Comparison of ENCODE assay signal across 2 cellular contexts in the genomic region with DNA sequence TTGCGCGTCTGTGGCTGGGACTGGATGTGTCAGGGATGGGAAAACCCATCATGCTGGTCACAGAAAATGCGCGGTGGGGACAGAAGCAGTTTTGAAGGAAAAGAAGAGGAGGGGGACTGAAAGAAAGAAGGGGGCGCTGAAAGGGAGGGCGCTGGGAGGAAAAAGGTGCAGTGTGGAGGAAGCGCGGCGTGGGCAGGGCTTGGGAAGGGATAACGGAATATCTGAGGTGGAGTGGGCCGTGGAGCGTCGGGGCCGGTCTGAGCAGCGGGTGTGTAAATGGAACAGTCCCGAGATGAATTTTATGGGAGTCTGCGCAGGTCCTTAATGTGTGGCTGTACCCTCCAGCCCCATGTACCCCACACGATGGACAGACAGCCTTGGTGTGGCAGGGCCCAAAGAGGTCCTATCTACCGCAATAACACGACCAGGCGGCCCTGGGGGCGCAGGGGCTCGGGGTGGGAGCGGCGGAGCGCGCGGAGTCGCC.
TF ChIP-seq lines count a peak whose summit lies in the region.

No MANE protein-coding gene starts in this region.

TF ChIP-seq in IMR-90, 13 proteins besides CTCF, POLR2A, EP300 and RAD21:
- TF ChIP-seq NFE2L2 (IDR thresholded peaks at IDR 0.05; ENCODE audit: low read depth, low read length) = no peak
- TF ChIP-seq MAFK (IDR thresholded peaks at IDR 0.05; ENCODE audit: low read depth, low read length) = no peak
- no peak for TF ChIP-seq BHLHE40 (IDR thresholded peaks at IDR 0.05; ENCODE audit: low read depth, low read length)
- TF ChIP-seq, protein P1, sequence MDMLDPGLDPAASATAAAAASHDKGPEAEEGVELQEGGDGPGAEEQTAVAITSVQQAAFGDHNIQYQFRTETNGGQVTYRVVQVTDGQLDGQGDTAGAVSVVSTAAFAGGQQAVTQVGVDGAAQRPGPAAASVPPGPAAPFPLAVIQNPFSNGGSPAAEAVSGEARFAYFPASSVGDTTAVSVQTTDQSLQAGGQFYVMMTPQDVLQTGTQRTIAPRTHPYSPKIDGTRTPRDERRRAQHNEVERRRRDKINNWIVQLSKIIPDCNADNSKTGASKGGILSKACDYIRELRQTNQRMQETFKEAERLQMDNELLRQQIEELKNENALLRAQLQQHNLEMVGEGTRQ (IDR thresholded peaks at IDR 0.05; ENCODE audit: low read depth, low read length) = no peak
- no peak for TF ChIP-seq MAZ (IDR thresholded peaks at IDR 0.05; ENCODE audit: borderline replicate concordance, low read depth, low read length)
- no peak for TF ChIP-seq CEBPB (IDR thresholded peaks at IDR 0.05; ENCODE audit: low read depth, low read length)
- TF ChIP-seq MXI1 (IDR thresholded peaks at IDR 0.05; ENCODE audit: borderline replicate concordance, low read depth, low read length) = no peak
- TF ChIP-seq FOS (IDR thresholded peaks at IDR 0.05; ENCODE audit: low read depth, low read length) = no peak
- no peak for TF ChIP-seq RFX5 (IDR thresholded peaks at IDR 0.05; ENCODE audit: low read depth, low read length)
- no peak for TF ChIP-seq SMC3 (IDR thresholded peaks at IDR 0.05; ENCODE audit: low read depth, low read length)
- TF ChIP-seq, protein P2, sequence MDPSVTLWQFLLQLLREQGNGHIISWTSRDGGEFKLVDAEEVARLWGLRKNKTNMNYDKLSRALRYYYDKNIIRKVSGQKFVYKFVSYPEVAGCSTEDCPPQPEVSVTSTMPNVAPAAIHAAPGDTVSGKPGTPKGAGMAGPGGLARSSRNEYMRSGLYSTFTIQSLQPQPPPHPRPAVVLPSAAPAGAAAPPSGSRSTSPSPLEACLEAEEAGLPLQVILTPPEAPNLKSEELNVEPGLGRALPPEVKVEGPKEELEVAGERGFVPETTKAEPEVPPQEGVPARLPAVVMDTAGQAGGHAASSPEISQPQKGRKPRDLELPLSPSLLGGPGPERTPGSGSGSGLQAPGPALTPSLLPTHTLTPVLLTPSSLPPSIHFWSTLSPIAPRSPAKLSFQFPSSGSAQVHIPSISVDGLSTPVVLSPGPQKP (IDR thresholded peaks at IDR 0.05; ENCODE audit: borderline replicate concordance, low read depth, low read length) = no peak
- no peak for TF ChIP-seq RCOR1 (IDR thresholded peaks at IDR 0.05; ENCODE audit: insufficient replicate concordance, low read length)
- no peak for TF ChIP-seq CHD1 (IDR thresholded peaks at IDR 0.05; ENCODE audit: low read depth, low read length)

TF ChIP-seq in GM12878, 131 proteins besides CTCF, POLR2A, EP300 and RAD21 (continues in another document):
- TF ChIP-seq, protein P3, sequence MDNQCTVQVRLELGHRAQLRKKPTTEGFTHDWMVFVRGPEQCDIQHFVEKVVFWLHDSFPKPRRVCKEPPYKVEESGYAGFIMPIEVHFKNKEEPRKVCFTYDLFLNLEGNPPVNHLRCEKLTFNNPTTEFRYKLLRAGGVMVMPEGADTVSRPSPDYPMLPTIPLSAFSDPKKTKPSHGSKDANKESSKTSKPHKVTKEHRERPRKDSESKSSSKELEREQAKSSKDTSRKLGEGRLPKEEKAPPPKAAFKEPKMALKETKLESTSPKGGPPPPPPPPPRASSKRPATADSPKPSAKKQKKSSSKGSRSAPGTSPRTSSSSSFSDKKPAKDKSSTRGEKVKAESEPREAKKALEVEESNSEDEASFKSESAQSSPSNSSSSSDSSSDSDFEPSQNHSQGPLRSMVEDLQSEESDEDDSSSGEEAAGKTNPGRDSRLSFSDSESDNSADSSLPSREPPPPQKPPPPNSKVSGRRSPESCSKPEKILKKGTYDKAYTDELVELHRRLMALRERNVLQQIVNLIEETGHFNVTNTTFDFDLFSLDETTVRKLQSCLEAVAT (IDR thresholded peaks at IDR 0.05) = 0 out of 2 replicates have a peak, but pooled peaks have one; percentile 37
- no peak for TF ChIP-seq FOS (IDR thresholded peaks at IDR 0.05; ENCODE audit: borderline replicate concordance, extremely low read depth, insufficient read length)
- TF ChIP-seq, protein P2 (IDR thresholded peaks at IDR 0.05; ENCODE audit: low read depth, low read length) = no peak
- no peak for TF ChIP-seq DPF2 (IDR thresholded peaks at IDR 0.05)
- TF ChIP-seq ZZZ3 (IDR thresholded peaks at IDR 0.05; ENCODE audit: control insufficient read depth, insufficient read length, low read depth) = no peak
- no peak for TF ChIP-seq TAF1 (IDR thresholded peaks at IDR 0.05; ENCODE audit: borderline replicate concordance, low read depth, low read length)
- TF ChIP-seq BHLHE40 (IDR thresholded peaks at IDR 0.05; ENCODE audit: borderline replicate concordance in 1 of 2, low read depth in 2 of 2, low read length in 1 of 2) = no peak
- TF ChIP-seq EED (IDR thresholded peaks at IDR 0.05; ENCODE audit: low read depth) = peak; percentile 35; the same call in 1 of the 2 replicates
- TF ChIP-seq, protein P4, sequence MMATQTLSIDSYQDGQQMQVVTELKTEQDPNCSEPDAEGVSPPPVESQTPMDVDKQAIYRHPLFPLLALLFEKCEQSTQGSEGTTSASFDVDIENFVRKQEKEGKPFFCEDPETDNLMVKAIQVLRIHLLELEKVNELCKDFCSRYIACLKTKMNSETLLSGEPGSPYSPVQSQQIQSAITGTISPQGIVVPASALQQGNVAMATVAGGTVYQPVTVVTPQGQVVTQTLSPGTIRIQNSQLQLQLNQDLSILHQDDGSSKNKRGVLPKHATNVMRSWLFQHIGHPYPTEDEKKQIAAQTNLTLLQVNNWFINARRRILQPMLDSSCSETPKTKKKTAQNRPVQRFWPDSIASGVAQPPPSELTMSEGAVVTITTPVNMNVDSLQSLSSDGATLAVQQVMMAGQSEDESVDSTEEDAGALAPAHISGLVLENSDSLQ (IDR thresholded peaks at IDR 0.05) = no peak
- no peak for TF ChIP-seq MYB (IDR thresholded peaks at IDR 0.05; ENCODE audit: borderline replicate concordance, low read depth, low read length)
- TF ChIP-seq YY1 (IDR thresholded peaks at IDR 0.05; ENCODE audit: low read depth, low read length) = no peak
- no peak for TF ChIP-seq TCF3 (IDR thresholded peaks at IDR 0.05; ENCODE audit: borderline replicate concordance, insufficient read depth, low read depth, low read length)
- no peak for TF ChIP-seq SREBF1 (IDR thresholded peaks at IDR 0.05; ENCODE audit: low read length)
- TF ChIP-seq WRNIP1 (IDR thresholded peaks at IDR 0.05; ENCODE audit: borderline replicate concordance, low read depth, low read length) = no peak
- TF ChIP-seq IKZF2 (IDR thresholded peaks at IDR 0.05) = peak in 1 of 2 experiments; percentile 40; a peak in 2 of 4 replicates
- no peak for TF ChIP-seq CBX3 (IDR thresholded peaks at IDR 0.05; ENCODE audit: borderline replicate concordance, low read depth)
- no peak for TF ChIP-seq CEBPB (IDR thresholded peaks at IDR 0.05; ENCODE audit: borderline replicate concordance in 1 of 2, low read depth in 2 of 2, low read length in 2 of 2)
- TF ChIP-seq SRF (IDR thresholded peaks at IDR 0.05; ENCODE audit: low read depth in 2 of 2, low read length in 2 of 2) = no peak
- no peak for TF ChIP-seq MXI1 (IDR thresholded peaks at IDR 0.05; ENCODE audit: low read depth, low read length)
- TF ChIP-seq TBL1XR1 (IDR thresholded peaks at IDR 0.05; ENCODE audit: low read depth, low read length) = no peak
- no peak for TF ChIP-seq PML (IDR thresholded peaks at IDR 0.05; ENCODE audit: low read length)
- no peak for TF ChIP-seq FOXM1 (IDR thresholded peaks at IDR 0.05; ENCODE audit: low read depth, low read length)
- TF ChIP-seq, protein P5, sequence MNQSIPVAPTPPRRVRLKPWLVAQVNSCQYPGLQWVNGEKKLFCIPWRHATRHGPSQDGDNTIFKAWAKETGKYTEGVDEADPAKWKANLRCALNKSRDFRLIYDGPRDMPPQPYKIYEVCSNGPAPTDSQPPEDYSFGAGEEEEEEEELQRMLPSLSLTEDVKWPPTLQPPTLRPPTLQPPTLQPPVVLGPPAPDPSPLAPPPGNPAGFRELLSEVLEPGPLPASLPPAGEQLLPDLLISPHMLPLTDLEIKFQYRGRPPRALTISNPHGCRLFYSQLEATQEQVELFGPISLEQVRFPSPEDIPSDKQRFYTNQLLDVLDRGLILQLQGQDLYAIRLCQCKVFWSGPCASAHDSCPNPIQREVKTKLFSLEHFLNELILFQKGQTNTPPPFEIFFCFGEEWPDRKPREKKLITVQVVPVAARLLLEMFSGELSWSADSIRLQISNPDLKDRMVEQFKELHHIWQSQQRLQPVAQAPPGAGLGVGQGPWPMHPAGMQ (IDR thresholded peaks at IDR 0.05; ENCODE audit: borderline replicate concordance) = no peak
- TF ChIP-seq HDGF (IDR thresholded peaks at IDR 0.05) = peak; percentile 18; the same call in 1 of the 2 replicates
- TF ChIP-seq SMAD1 (IDR thresholded peaks at IDR 0.05; ENCODE audit: low read depth, partially characterized antibody) = no peak
- TF ChIP-seq, protein P1 (IDR thresholded peaks at IDR 0.05; ENCODE audit: borderline replicate concordance, low read depth, low read length) = no peak
- TF ChIP-seq, protein P6, sequence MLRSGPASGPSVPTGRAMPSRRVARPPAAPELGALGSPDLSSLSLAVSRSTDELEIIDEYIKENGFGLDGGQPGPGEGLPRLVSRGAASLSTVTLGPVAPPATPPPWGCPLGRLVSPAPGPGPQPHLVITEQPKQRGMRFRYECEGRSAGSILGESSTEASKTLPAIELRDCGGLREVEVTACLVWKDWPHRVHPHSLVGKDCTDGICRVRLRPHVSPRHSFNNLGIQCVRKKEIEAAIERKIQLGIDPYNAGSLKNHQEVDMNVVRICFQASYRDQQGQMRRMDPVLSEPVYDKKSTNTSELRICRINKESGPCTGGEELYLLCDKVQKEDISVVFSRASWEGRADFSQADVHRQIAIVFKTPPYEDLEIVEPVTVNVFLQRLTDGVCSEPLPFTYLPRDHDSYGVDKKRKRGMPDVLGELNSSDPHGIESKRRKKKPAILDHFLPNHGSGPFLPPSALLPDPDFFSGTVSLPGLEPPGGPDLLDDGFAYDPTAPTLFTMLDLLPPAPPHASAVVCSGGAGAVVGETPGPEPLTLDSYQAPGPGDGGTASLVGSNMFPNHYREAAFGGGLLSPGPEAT (IDR thresholded peaks at IDR 0.05; ENCODE audit: low read depth) = 0 out of 2 replicates have a peak, but pooled peaks have one; percentile 34
- TF ChIP-seq ZNF384 (IDR thresholded peaks at IDR 0.05; ENCODE audit: borderline replicate concordance, low read depth, low read length) = no peak
- no peak for TF ChIP-seq ZSCAN29 (IDR thresholded peaks at IDR 0.05)
- no peak for TF ChIP-seq PAX8 (IDR thresholded peaks at IDR 0.05)
- TF ChIP-seq FOXK2 (IDR thresholded peaks at IDR 0.05) = no peak
- TF ChIP-seq MYC (IDR thresholded peaks at IDR 0.05; ENCODE audit: insufficient read depth, insufficient read length, insufficient replicate concordance, low read length, severe bottlenecking) = no peak
- TF ChIP-seq JUNB (IDR thresholded peaks at IDR 0.05) = no peak
- TF ChIP-seq MTA3 (IDR thresholded peaks at IDR 0.05; ENCODE audit: borderline replicate concordance, low read length) = no peak
- TF ChIP-seq, protein P7, sequence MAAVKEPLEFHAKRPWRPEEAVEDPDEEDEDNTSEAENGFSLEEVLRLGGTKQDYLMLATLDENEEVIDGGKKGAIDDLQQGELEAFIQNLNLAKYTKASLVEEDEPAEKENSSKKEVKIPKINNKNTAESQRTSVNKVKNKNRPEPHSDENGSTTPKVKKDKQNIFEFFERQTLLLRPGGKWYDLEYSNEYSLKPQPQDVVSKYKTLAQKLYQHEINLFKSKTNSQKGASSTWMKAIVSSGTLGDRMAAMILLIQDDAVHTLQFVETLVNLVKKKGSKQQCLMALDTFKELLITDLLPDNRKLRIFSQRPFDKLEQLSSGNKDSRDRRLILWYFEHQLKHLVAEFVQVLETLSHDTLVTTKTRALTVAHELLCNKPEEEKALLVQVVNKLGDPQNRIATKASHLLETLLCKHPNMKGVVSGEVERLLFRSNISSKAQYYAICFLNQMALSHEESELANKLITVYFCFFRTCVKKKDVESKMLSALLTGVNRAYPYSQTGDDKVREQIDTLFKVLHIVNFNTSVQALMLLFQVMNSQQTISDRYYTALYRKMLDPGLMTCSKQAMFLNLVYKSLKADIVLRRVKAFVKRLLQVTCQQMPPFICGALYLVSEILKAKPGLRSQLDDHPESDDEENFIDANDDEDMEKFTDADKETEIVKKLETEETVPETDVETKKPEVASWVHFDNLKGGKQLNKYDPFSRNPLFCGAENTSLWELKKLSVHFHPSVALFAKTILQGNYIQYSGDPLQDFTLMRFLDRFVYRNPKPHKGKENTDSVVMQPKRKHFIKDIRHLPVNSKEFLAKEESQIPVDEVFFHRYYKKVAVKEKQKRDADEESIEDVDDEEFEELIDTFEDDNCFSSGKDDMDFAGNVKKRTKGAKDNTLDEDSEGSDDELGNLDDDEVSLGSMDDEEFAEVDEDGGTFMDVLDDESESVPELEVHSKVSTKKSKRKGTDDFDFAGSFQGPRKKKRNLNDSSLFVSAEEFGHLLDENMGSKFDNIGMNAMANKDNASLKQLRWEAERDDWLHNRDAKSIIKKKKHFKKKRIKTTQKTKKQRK (IDR thresholded peaks at IDR 0.05; ENCODE audit: low read depth, low read length) = no peak
- peak; percentile 20; the same call in 1 of the 2 replicates for TF ChIP-seq ATF7 (IDR thresholded peaks at IDR 0.05; ENCODE audit: low read depth)
- TF ChIP-seq SMARCA5 (IDR thresholded peaks at IDR 0.05) = no peak
- TF ChIP-seq, protein P8, sequence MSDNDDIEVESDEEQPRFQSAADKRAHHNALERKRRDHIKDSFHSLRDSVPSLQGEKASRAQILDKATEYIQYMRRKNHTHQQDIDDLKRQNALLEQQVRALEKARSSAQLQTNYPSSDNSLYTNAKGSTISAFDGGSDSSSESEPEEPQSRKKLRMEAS (IDR thresholded peaks at IDR 0.05; ENCODE audit: low read depth, low read length) = no peak
- no peak for TF ChIP-seq RB1 (IDR thresholded peaks at IDR 0.05; ENCODE audit: borderline replicate concordance)
- TF ChIP-seq RBBP5 (conservative IDR thresholded peaks at IDR 0.05) = no peak
